1 cellular context compared by ENCODE assay signal in the genomic region with DNA sequence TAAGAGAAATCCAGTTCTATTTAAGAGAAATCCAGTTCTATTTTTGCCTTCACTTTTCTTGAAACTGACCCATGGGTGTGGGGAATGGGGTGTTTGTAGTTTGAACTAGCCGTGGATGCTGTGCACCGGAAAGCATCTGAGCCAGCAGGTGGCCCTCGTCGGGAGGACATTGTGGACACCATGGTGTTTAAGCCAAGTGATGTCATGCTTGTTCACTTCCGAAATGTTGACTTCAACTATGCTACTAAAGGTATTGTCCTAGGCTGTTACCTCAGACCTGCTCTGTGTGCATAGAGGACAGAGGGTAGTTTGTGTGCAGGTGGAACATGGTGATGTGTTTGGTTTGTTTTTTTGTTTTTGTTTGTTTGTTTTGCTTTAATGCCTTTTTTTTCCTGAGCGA.
TF ChIP-seq lines count a peak whose summit lies in the region.

No MANE protein-coding gene starts in this region.

TF ChIP-seq in endothelial cell of umbilical vein, 7 proteins besides CTCF, POLR2A, EP300 and RAD21:
- no peak for TF ChIP-seq POLR2AphosphoS5 (IDR thresholded peaks at IDR 0.05; ENCODE audit: insufficient read depth, low read depth, low read length)
- TF ChIP-seq FOS (IDR thresholded peaks at IDR 0.05; ENCODE audit: borderline replicate concordance, insufficient read depth, low read length), result no peak
- no peak for TF ChIP-seq GATA2 (IDR thresholded peaks at IDR 0.05; ENCODE audit: insufficient read depth, insufficient read length, low read depth, low read length)
- TF ChIP-seq MYC (IDR thresholded peaks at IDR 0.05; ENCODE audit: low read depth, low read length), result no peak
